In the genomic region with DNA sequence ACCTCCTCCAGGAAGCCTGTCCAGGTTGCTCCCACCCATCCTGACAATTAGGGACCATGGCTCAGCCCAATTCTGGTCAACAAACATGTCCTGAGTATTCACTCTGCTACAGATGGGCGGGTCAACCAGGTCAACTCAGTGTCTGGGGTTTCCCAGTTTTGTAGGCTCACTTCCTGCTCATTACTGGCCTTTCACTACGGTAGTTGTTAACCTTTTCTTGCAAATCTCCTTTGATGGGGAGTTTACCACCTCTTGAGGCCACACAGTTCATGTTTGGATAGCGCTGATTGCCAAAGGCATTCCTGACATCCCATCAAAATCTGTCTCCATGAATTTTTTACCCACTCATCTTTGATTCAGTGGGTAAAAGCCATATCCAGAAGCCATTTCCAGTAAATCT, we compare ENCODE assay signal across 16 cellular contexts. TPM values are rescaled to one million over a fixed set of nuclear protein-coding genes. Genes with fewer than 3 reads are reported as not detected.
DNase-seq lines count a peak whose midpoint lies in the region; ATAC-seq, FAIRE-seq and TF ChIP-seq lines count a peak whose summit lies in the region.
"Had no signal": no experiment of that assay in that cellular context is flagged by ENCODE, and none has a peak within 500 bp of the region (broad histone marks: within the 10 kb centered on the region; RNA-seq: fewer than 3 reads in every experiment).

No MANE protein-coding gene starts in this region.

- H3K4me3 Mint-ChIP-seq in chondrocyte (ENCODE audit: unreplicated experiment), result no peak overlapping the region
- H3K4me3 Mint-ChIP-seq: CD4-positive, alpha-beta T cell; IgD-negative memory B cell had no signal

- in situ Hi-C loops in GM13976 (cut with MboI; ENCODE audit: low sequenced_read_pairs, unreplicated experiment), result no loop called here

- no peak for FAIRE-seq in H54 (lab: Jason Lieb, UNC)

- no peak for TF ChIP-seq POLR2A in H54 (IDR thresholded peaks at IDR 0.05; ENCODE audit: low read depth, low read length)

- no peak overlapping the region for H3K27ac Mint-ChIP-seq in chondrocyte (ENCODE audit: unreplicated experiment)
- H3K27ac Mint-ChIP-seq: CD4-positive, alpha-beta T cell had no signal

- peaks cover 8% of the 10 kb centered on the region for H3K36me3 Mint-ChIP-seq in chondrocyte (ENCODE audit: low read depth)
- H3K36me3 Mint-ChIP-seq: naive B cell had no signal

- H3K27me3 Mint-ChIP-seq in chondrocyte (ENCODE audit: low read depth), result no peaks in the 10 kb centered on the region
- H3K27me3 Mint-ChIP-seq: CD4-positive, alpha-beta T cell had no signal

- H3K4me1 Mint-ChIP-seq in chondrocyte (ENCODE audit: low read depth), result peaks cover 18% of the 10 kb centered on the region

- DNase-seq in GM13976 (ENCODE audit: low spot score) (peak; percentile 82), chondrocyte (ENCODE audit: low spot score) (peak; percentile 6), H54 (ENCODE audit: insufficient read length, low spot score) (no peak), NCI-H1930 (lab: John Stamatoyannopoulos, UW) (no peak)
- DNase-seq in activated naive CD4-positive, alpha-beta T cell treated with anti-CD3 and anti-CD28 coated beads, Interleukin-2, amount 50 U/mL, for 16 hours, result no peak
- DNase-seq in stimulated activated CD4-positive, alpha-beta T cell treated with anti-CD3 and anti-CD28 coated beads, Interleukin-12 subunit alpha, Interleukin-12 subunit beta, amount 100 ng/mL, for 4 hours, result no peak
- DNase-seq: CD4-positive, alpha-beta T cell; islet precursor cell; naive B cell; NCI-H2029 treated with DMSO at 0.1 percent for 48 hours; uterus had no signal

- peak; percentile 55 for ATAC-seq in GM19467 (IDR thresholded peaks at IDR 0.05; ENCODE audit: unreplicated experiment)
- peak; percentile 64 for ATAC-seq in HG03039 (IDR thresholded peaks at IDR 0.05; ENCODE audit: unreplicated experiment)
- ATAC-seq: HCT116 had no signal

- TF ChIP-seq CTCF in GM13976 (IDR thresholded peaks at IDR 0.05; ENCODE audit: borderline replicate concordance, control extremely low read depth, extremely low read depth, insufficient read depth, missing control alignments) (no peak), chondrocyte (IDR thresholded peaks at IDR 0.05) (no peak)

- H3K9me3 Mint-ChIP-seq in chondrocyte (ENCODE audit: low read depth), result no peaks in the 10 kb centered on the region
- H3K9me3 Mint-ChIP-seq: CD4-positive, alpha-beta T cell; IgD-negative memory B cell had no signal

RNA-seq across cellular contexts. Expression of a gene that starts 13.8 kb away (rescaled TPM):
- total RNA-seq in chondrocyte, result 17.4 to 18.2 TPM (median 18.1 TPM) in 3 replicates

RNA-seq across cellular contexts. Expression of a gene that starts 14.3 kb away (rescaled TPM):
- total RNA-seq in chondrocyte, result not detected in 3 replicates
- total RNA-seq: CD4-positive, alpha-beta T cell; T-helper 1 cell treated with Interleukin-12 subunit alpha and Interleukin-12 subunit beta and Interleukin-4 antibody, amounts not matched to agents 30 ng/mL and 1 ng/mL, for 36 hours; uterus had no signal

RNA-seq across cellular contexts. Expression of a gene that starts 27.4 kb away (rescaled TPM):
- not detected in 3 replicates for total RNA-seq in chondrocyte
- total RNA-seq: CD4-positive, alpha-beta T cell; T-helper 1 cell treated with Interleukin-12 subunit alpha and Interleukin-12 subunit beta and Interleukin-4 antibody, amounts not matched to agents 30 ng/mL and 1 ng/mL, for 36 hours; uterus had no signal

RNA-seq across cellular contexts. Expression of a gene that starts 28.0 kb away (rescaled TPM):
- total RNA-seq in chondrocyte, result 30.3 to 32.8 TPM (median 32.0 TPM) in 3 replicates

RNA-seq across cellular contexts. Expression of a gene that starts 30.7 kb away (rescaled TPM):
- total RNA-seq in chondrocyte, result 0.30 to 3.3 TPM (median 0.82 TPM) in 3 replicates

Comparison
In these comparisons a context has a peak if more than half of its experiments do, and no peak if none do; other contexts are left out.
1. DNase-seq: peak in GM13976 (single experiment) and chondrocyte (single experiment); none in H54 (single experiment), activated naive CD4-positive, alpha-beta T cell treated with anti-CD3 and anti-CD28 coated beads, Interleukin-2, amount 50 U/mL, for 16 hours (single experiment), stimulated activated CD4-positive, alpha-beta T cell treated with anti-CD3 and anti-CD28 coated beads, Interleukin-12 subunit alpha, Interleukin-12 subunit beta, amount 100 ng/mL, for 4 hours (single experiment) and NCI-H1930 (0 of 2).